In genomic region chr4:883377-884095, GRCh38 we compare ENCODE assay signal across 15 cellular contexts. TPM values are rescaled to one million over a fixed set of nuclear protein-coding genes. Genes with fewer than 3 reads are reported as not detected.
DNase-seq lines count a peak whose midpoint lies in the region; ATAC-seq lines count a peak whose summit lies in the region.
"Had no signal": no experiment of that assay in that cellular context is flagged by ENCODE, and none has a peak within 500 bp of the region (broad histone marks: within the 10 kb centered on the region; RNA-seq: fewer than 3 reads in every experiment).

No MANE protein-coding gene starts in this region.

- peaks cover 6 to 8% of the 10 kb centered on the region in 2 donors for H3K9me3 Mint-ChIP-seq in activated naive CD4-positive, alpha-beta T cell treated with anti-CD3 and anti-CD28 coated beads, Interleukin-2, amount 50 U/mL, for 72 hours
- H3K9me3 Mint-ChIP-seq in memory B cell = peaks cover 2% of the 10 kb centered on the region
- H3K9me3 Mint-ChIP-seq in stimulated activated naive B cell treated with anti-CD40 and anti-IgM and Interleukin-4, amounts not matched to agents 10 μg/mL and 1 μg/mL and 100 μg/mL, for 72 hours = peaks cover 5 to 6% of the 10 kb centered on the region in 2 donors
- H3K9me3 Mint-ChIP-seq: CD4-positive, CD25-positive, alpha-beta regulatory T cell; CD8-positive, alpha-beta T cell had no signal

- H3K36me3 Mint-ChIP-seq in activated naive CD4-positive, alpha-beta T cell treated with anti-CD3 and anti-CD28 coated beads, Interleukin-2, amount 50 U/mL, for 72 hours = peaks cover 17 to 27% of the 10 kb centered on the region in 2 donors
- H3K36me3 Mint-ChIP-seq in memory B cell = peaks cover 19% of the 10 kb centered on the region
- peaks cover 36 to 52% of the 10 kb centered on the region in 2 donors for H3K36me3 Mint-ChIP-seq in stimulated activated naive B cell treated with anti-CD40 and anti-IgM and Interleukin-4, amounts not matched to agents 10 μg/mL and 1 μg/mL and 100 μg/mL, for 72 hours

- no peak for DNase-seq in activated naive CD4-positive, alpha-beta T cell treated with anti-CD3 and anti-CD28 coated beads, Interleukin-2, amount 50 U/mL, for 72 hours (ENCODE audit: low spot score in 2 of 2)
- no peak for DNase-seq in activated naive CD4-positive, alpha-beta T cell (lab: John Stamatoyannopoulos, UW)
- DNase-seq in memory B cell (ENCODE audit: low spot score in 2 of 2) = no peak
- no peak for DNase-seq in stimulated activated naive B cell treated with anti-CD40 and anti-IgM and Interleukin-4, amounts not matched to agents 10 μg/mL and 1 μg/mL and 100 μg/mL, for 72 hours
- DNase-seq: Caco-2; CD4-positive, CD25-positive, alpha-beta regulatory T cell; CD8-positive, alpha-beta T cell; DMS153; DND-41; GM23248; H7; HCEC 1CT had no signal

- H3K4me1 Mint-ChIP-seq in memory B cell = peaks cover 7% of the 10 kb centered on the region
- H3K4me1 Mint-ChIP-seq in stimulated activated naive B cell treated with anti-CD40 and anti-IgM and Interleukin-4, amounts not matched to agents 10 μg/mL and 1 μg/mL and 100 μg/mL, for 72 hours = peaks cover 5 to 12% of the 10 kb centered on the region in 2 donors
- H3K4me1 Mint-ChIP-seq: B cell had no signal

- H3K27ac Mint-ChIP-seq in activated naive CD4-positive, alpha-beta T cell treated with anti-CD3 and anti-CD28 coated beads, Interleukin-2, amount 50 U/mL, for 72 hours = peak overlapping the region; percentile 33 to 78
- H3K27ac Mint-ChIP-seq in memory B cell = peak overlapping the region; percentile 68
- peak overlapping the region; percentile 65 for H3K27ac Mint-ChIP-seq in stimulated activated naive B cell treated with anti-CD40 and anti-IgM and Interleukin-4, amounts not matched to agents 10 μg/mL and 1 μg/mL and 100 μg/mL, for 72 hours
- H3K27ac Mint-ChIP-seq: B cell; CD8-positive, alpha-beta T cell had no signal

- H3K4me3 Mint-ChIP-seq in memory B cell = no peak overlapping the region
- H3K4me3 Mint-ChIP-seq in stimulated activated naive B cell treated with anti-CD40 and anti-IgM and Interleukin-4, amounts not matched to agents 10 μg/mL and 1 μg/mL and 100 μg/mL, for 72 hours = no peak overlapping the region
- H3K4me3 Mint-ChIP-seq: B cell; CD4-positive, CD25-positive, alpha-beta regulatory T cell; CD8-positive, alpha-beta T cell had no signal

- no peak for ATAC-seq in activated naive CD4-positive, alpha-beta T cell treated with anti-CD3 and anti-CD28 coated beads, Interleukin-2, amount 50 U/mL, for 72 hours
- no peak for ATAC-seq in memory B cell (ENCODE audit: low read depth)
- ATAC-seq in stimulated activated naive B cell treated with anti-CD40 and anti-IgM and Interleukin-4, amounts not matched to agents 10 μg/mL and 1 μg/mL and 100 μg/mL, for 72 hours (replicated peaks) = no peak
- ATAC-seq in HG02981 (IDR thresholded peaks at IDR 0.05; ENCODE audit: unreplicated experiment) = no peak
- ATAC-seq in HG03139 (IDR thresholded peaks at IDR 0.05; ENCODE audit: unreplicated experiment) = no peak
- ATAC-seq: CD8-positive, alpha-beta T cell had no signal

- no peaks in the 10 kb centered on the region for H3K27me3 Mint-ChIP-seq in memory B cell
- H3K27me3 Mint-ChIP-seq in stimulated activated naive B cell treated with anti-CD40 and anti-IgM and Interleukin-4, amounts not matched to agents 10 μg/mL and 1 μg/mL and 100 μg/mL, for 72 hours = no peaks in the 10 kb centered on the region
- H3K27me3 Mint-ChIP-seq: B cell; CD4-positive, CD25-positive, alpha-beta regulatory T cell had no signal

RNA-seq across cellular contexts. Expression of gene GAK, which starts 48.6 kb away (rescaled TPM):
- total RNA-seq in activated naive CD4-positive, alpha-beta T cell treated with anti-CD3 and anti-CD28 coated beads, Interleukin-2, amount 50 U/mL, for 72 hours = 100 to 1,000 TPM; 124 to 171 TPM

RNA-seq across cellular contexts. Expression of gene TMEM175, which starts 48.7 kb away (rescaled TPM):
- total RNA-seq in activated naive CD4-positive, alpha-beta T cell treated with anti-CD3 and anti-CD28 coated beads, Interleukin-2, amount 50 U/mL, for 72 hours = 10 to 100 TPM; 12.1 to 13.9 TPM

RNA-seq across cellular contexts. Expression of gene CPLX1, which starts 57.6 kb away (rescaled TPM):
- 1 to 10 TPM in 1 of 2 donors, under 1 TPM in 1; 0.11 to 1.9 TPM for total RNA-seq in activated naive CD4-positive, alpha-beta T cell treated with anti-CD3 and anti-CD28 coated beads, Interleukin-2, amount 50 U/mL, for 72 hours
- total RNA-seq: B cell, GM23248 had no signal
